In genomic region chr1:6502000-6502891, GRCh38 we compare ENCODE assay signal across 14 cellular contexts. TPM values are rescaled to one million over a fixed set of nuclear protein-coding genes. Genes with fewer than 3 reads are reported as not detected.
DNase-seq lines count a peak whose midpoint lies in the region; ATAC-seq and TF ChIP-seq lines count a peak whose summit lies in the region.
"Had no signal": no experiment of that assay in that cellular context is flagged by ENCODE, and none has a peak within 500 bp of the region (broad histone marks: within the 10 kb centered on the region; RNA-seq: fewer than 3 reads in every experiment).

No MANE protein-coding gene starts in this region.

- no peak for ATAC-seq in GM19463 (IDR thresholded peaks at IDR 0.05; ENCODE audit: unreplicated experiment)

- POLR2A ChIA-PET in activated CD4-positive, alpha-beta memory T cell treated with anti-CD3 and anti-CD28 coated beads, Interleukin-2, amount 10 ng/mL, durations not matched to agents 7 days and 5 days (lab: Charles Lee): no interaction called here

- H3K4me3 ChIP-seq in H7 (ENCODE audit: insufficient read depth, low read depth, low read length): no peak overlapping the region
- no peak overlapping the region for H3K4me3 ChIP-seq in sigmoid colon

- H3K27ac Mint-ChIP-seq in activated CD4-positive, alpha-beta memory T cell treated with anti-CD3 and anti-CD28 coated beads, Interleukin-2, amount 10 ng/mL, durations not matched to agents 7 days and 5 days: no peak overlapping the region
- H3K27ac Mint-ChIP-seq: IgD-negative memory B cell had no signal

- H3K27ac ChIP-seq in caudate nucleus (ENCODE audit: low read depth, low read length): peak overlapping the region; percentile 26
- no peak overlapping the region for H3K27ac ChIP-seq in sigmoid colon

- no peak for TF ChIP-seq EP300 in sigmoid colon (IDR thresholded peaks at IDR 0.05)

- intact Hi-C loops in sigmoid colon (cut with DNase I): no loop called here

- H3K36me3 Mint-ChIP-seq in activated CD4-positive, alpha-beta memory T cell treated with anti-CD3 and anti-CD28 coated beads, Interleukin-2, amount 10 ng/mL, durations not matched to agents 7 days and 5 days (ENCODE audit: low read depth): no peaks in the 10 kb centered on the region

- DNase-seq in H7 (peak; percentile 60), caudate nucleus (lab: John Stamatoyannopoulos, UW) (peak in 11 of 61 donors; percentile 12 to 48 (median 30)), islet precursor cell (peak; percentile 50), sigmoid colon (peak; percentile 81), NCI-H524 (lab: John Stamatoyannopoulos, UW) (no peak), DMS79 (lab: John Stamatoyannopoulos, UW) (no peak)
- DNase-seq in activated CD4-positive, alpha-beta memory T cell treated with anti-CD3 and anti-CD28 coated beads, Interleukin-2, amount 10 ng/mL, durations not matched to agents 7 days and 5 days: no peak
- DNase-seq: activated gamma-delta T cell treated with Interleukin-2 at 50 U/mL for 16 hours, NCI-H187 treated with DMSO at 0.1 percent for 48 hours, T-helper 2 cell had no signal

- H3K27me3 ChIP-seq in H7 (ENCODE audit: control insufficient read depth, insufficient read depth, low read length): peaks cover 16% of the 10 kb centered on the region
- peaks cover 0 to 19% (median 0%) of the 10 kb centered on the region in 3 donors for H3K27me3 ChIP-seq in sigmoid colon

- no peak for TF ChIP-seq POLR2A in sigmoid colon (IDR thresholded peaks at IDR 0.05)

- no peaks in the 10 kb centered on the region for H3K9me3 Mint-ChIP-seq in activated CD4-positive, alpha-beta memory T cell treated with anti-CD3 and anti-CD28 coated beads, Interleukin-2, amount 10 ng/mL, durations not matched to agents 7 days and 5 days
- H3K9me3 Mint-ChIP-seq: IgD-negative memory B cell had no signal

- CTCF ChIA-PET in activated CD4-positive, alpha-beta memory T cell treated with anti-CD3 and anti-CD28 coated beads, Interleukin-2, amount 10 ng/mL, durations not matched to agents 7 days and 5 days (lab: Charles Lee): interaction anchor here (0.7 to 1.5 kb wide), 4 partner anchors 12 to 579 kb away, joined by 3 to 4 read pairs (median 3); partner anchors contain the start of gene TAS1R1

- H3K9me3 ChIP-seq in sigmoid colon: no peaks in the 10 kb centered on the region

- H3K4me1 Mint-ChIP-seq in activated CD4-positive, alpha-beta memory T cell treated with anti-CD3 and anti-CD28 coated beads, Interleukin-2, amount 10 ng/mL, durations not matched to agents 7 days and 5 days: peaks cover 7% of the 10 kb centered on the region

- 52 to 75% methylated on average over 31 of the region's 31 CpGs for WGBS in sigmoid colon, 2 donors

- TF ChIP-seq CTCF in sigmoid colon (IDR thresholded peaks at IDR 0.05): no peak

- no peak overlapping the region for H3K4me3 Mint-ChIP-seq in activated CD4-positive, alpha-beta memory T cell treated with anti-CD3 and anti-CD28 coated beads, Interleukin-2, amount 10 ng/mL, durations not matched to agents 7 days and 5 days

- no peaks in the 10 kb centered on the region for H3K36me3 ChIP-seq in H7 (replicated peaks; ENCODE audit: control insufficient read depth, insufficient read depth, low read length)
- no peaks in the 10 kb centered on the region for H3K36me3 ChIP-seq in sigmoid colon

- peaks cover 0 to 9% (median 8%) of the 10 kb centered on the region in 4 donors for H3K4me1 ChIP-seq in sigmoid colon

- peaks cover 9% of the 10 kb centered on the region for H3K27me3 Mint-ChIP-seq in activated CD4-positive, alpha-beta memory T cell treated with anti-CD3 and anti-CD28 coated beads, Interleukin-2, amount 10 ng/mL, durations not matched to agents 7 days and 5 days

RNA-seq across cellular contexts. Expression of gene PLEKHG5, which starts 10.8 kb away (rescaled TPM):
- total RNA-seq in H7 (2014; rRNA removed; shearing (Covaris generic)): 17.2 and 27.4 TPM in 2 replicates
- 1 to 10 TPM; 2.5 to 7.5 (median 5.2) TPM for total RNA-seq in sigmoid colon
- 10 to 100 TPM in 1 of 3 donors, 1 to 10 TPM in 2; 4.2 to 18.8 (median 5.4) TPM for polyA plus RNA-seq in sigmoid colon
- 1 to 10 TPM; 1.7 to 2.3 TPM for total RNA-seq in activated CD4-positive, alpha-beta memory T cell treated with anti-CD3 and anti-CD28 coated beads, Interleukin-2, amount 10 ng/mL, durations not matched to agents 7 days and 5 days
- polyA plus RNA-seq: IgD-negative memory B cell had no signal

RNA-seq across cellular contexts. Expression of gene TNFRSF25, which starts 36.3 kb away (rescaled TPM):
- 5.4 and 15.7 TPM in 2 replicates for total RNA-seq in H7 (2014; rRNA removed; shearing (Covaris generic))
- 10 to 100 TPM in 1 of 4 donors, 1 to 10 TPM in 3; 2.5 to 11.6 (median 5.5) TPM for total RNA-seq in sigmoid colon
- 10 to 100 TPM in 1 of 3 donors, 1 to 10 TPM in 2; 3.5 to 65.9 (median 7.8) TPM for polyA plus RNA-seq in sigmoid colon
- total RNA-seq in activated CD4-positive, alpha-beta memory T cell treated with anti-CD3 and anti-CD28 coated beads, Interleukin-2, amount 10 ng/mL, durations not matched to agents 7 days and 5 days: 10 to 100 TPM; 82.9 to 85.1 TPM

RNA-seq across cellular contexts. Expression of gene NOL9, which starts 52.1 kb away (rescaled TPM):
- total RNA-seq in H7 (2014; rRNA removed; shearing (Covaris generic)): 32.7 and 37.2 TPM in 2 replicates
- total RNA-seq in sigmoid colon: 10 to 100 TPM; 17.3 to 29.6 (median 20.7) TPM
- polyA plus RNA-seq in sigmoid colon: 1 to 10 TPM; 1.2 to 9.1 (median 1.8) TPM
- 10 to 100 TPM; 39.1 to 40.8 TPM for total RNA-seq in activated CD4-positive, alpha-beta memory T cell treated with anti-CD3 and anti-CD28 coated beads, Interleukin-2, amount 10 ng/mL, durations not matched to agents 7 days and 5 days

RNA-seq across cellular contexts. Expression of gene TAS1R1, which starts 52.9 kb away (rescaled TPM):
- total RNA-seq in H7 (2014; rRNA removed; shearing (Covaris generic)): 0.10 and 0.15 TPM in 2 replicates
- total RNA-seq in sigmoid colon: under 1 TPM in 1 of 4 donors, not detected in 3; 0.36 TPM
- polyA plus RNA-seq in sigmoid colon: under 1 TPM in 1 of 3 donors, not detected in 2; 0.10 TPM
- total RNA-seq in activated CD4-positive, alpha-beta memory T cell treated with anti-CD3 and anti-CD28 coated beads, Interleukin-2, amount 10 ng/mL, durations not matched to agents 7 days and 5 days: under 1 TPM in 1 of 2 experiments, not detected in 1; 0.08 TPM
- total RNA-seq: cerebellum, glomerular endothelial cell had no signal
- polyA plus RNA-seq: IgD-negative memory B cell had no signal

Comparison
In these comparisons a context has a peak if more than half of its experiments do, and no peak if none do; other contexts are left out.
1. DNase-seq: peak in H7 (single experiment), islet precursor cell (single experiment) and sigmoid colon (single experiment); none in NCI-H524 (0 of 2), activated CD4-positive, alpha-beta memory T cell treated with anti-CD3 and anti-CD28 coated beads, Interleukin-2, amount 10 ng/mL, durations not matched to agents 7 days and 5 days (single experiment) and DMS79 (single experiment).